In the genomic region with DNA sequence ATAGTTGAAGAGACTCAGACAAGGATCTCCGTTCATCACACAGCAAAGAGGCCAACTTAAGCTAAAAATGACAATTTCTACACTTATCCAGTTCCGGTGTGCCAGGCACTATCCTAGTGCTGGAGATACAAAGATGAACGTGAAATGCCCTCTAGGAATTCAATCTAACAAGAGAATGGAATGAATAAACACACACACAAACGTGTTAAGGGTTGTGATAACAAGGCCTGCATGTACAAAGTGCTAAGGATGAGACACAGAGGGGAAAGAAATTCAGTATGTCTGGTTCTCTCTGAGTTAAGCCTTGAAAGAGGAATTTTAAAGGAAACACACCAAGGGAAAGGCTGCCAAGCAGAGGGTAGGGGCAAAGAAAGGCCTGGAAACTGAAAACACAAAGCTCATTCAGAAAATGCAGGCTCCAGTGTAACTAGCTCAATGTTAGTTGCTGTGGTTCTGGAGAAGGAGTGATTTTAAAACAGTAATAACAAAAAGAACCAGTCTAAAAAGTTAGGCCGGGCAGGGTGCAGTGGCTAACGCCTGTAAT, we compare ENCODE assay signal across 1 cellular context.
TF ChIP-seq lines count a peak whose summit lies in the region.

No MANE protein-coding gene starts in this region.

TF ChIP-seq in IMR-90, 13 proteins besides CTCF, POLR2A, EP300 and RAD21:
- TF ChIP-seq MAZ (IDR thresholded peaks at IDR 0.05; ENCODE audit: borderline replicate concordance, low read depth, low read length) (no peak), RCOR1 (IDR thresholded peaks at IDR 0.05; ENCODE audit: insufficient replicate concordance, low read length) (no peak), SMC3 (IDR thresholded peaks at IDR 0.05; ENCODE audit: low read depth, low read length) (no peak), RFX5 (IDR thresholded peaks at IDR 0.05; ENCODE audit: low read depth, low read length) (no peak), CHD1 (IDR thresholded peaks at IDR 0.05; ENCODE audit: low read depth, low read length) (no peak), MAFK (IDR thresholded peaks at IDR 0.05; ENCODE audit: low read depth, low read length) (no peak), NFE2L2 (IDR thresholded peaks at IDR 0.05; ENCODE audit: low read depth, low read length) (no peak), FOS (IDR thresholded peaks at IDR 0.05; ENCODE audit: low read depth, low read length) (no peak), BHLHE40 (IDR thresholded peaks at IDR 0.05; ENCODE audit: low read depth, low read length) (no peak), CEBPB (IDR thresholded peaks at IDR 0.05; ENCODE audit: low read depth, low read length) (no peak), MXI1 (IDR thresholded peaks at IDR 0.05; ENCODE audit: borderline replicate concordance, low read depth, low read length) (no peak)
- TF ChIP-seq, protein P1, sequence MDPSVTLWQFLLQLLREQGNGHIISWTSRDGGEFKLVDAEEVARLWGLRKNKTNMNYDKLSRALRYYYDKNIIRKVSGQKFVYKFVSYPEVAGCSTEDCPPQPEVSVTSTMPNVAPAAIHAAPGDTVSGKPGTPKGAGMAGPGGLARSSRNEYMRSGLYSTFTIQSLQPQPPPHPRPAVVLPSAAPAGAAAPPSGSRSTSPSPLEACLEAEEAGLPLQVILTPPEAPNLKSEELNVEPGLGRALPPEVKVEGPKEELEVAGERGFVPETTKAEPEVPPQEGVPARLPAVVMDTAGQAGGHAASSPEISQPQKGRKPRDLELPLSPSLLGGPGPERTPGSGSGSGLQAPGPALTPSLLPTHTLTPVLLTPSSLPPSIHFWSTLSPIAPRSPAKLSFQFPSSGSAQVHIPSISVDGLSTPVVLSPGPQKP (IDR thresholded peaks at IDR 0.05; ENCODE audit: borderline replicate concordance, low read depth, low read length) = no peak
- TF ChIP-seq, protein P2, sequence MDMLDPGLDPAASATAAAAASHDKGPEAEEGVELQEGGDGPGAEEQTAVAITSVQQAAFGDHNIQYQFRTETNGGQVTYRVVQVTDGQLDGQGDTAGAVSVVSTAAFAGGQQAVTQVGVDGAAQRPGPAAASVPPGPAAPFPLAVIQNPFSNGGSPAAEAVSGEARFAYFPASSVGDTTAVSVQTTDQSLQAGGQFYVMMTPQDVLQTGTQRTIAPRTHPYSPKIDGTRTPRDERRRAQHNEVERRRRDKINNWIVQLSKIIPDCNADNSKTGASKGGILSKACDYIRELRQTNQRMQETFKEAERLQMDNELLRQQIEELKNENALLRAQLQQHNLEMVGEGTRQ (IDR thresholded peaks at IDR 0.05; ENCODE audit: low read depth, low read length) = no peak
